Comparison of ENCODE assay signal across 21 cellular contexts in the genomic region with DNA sequence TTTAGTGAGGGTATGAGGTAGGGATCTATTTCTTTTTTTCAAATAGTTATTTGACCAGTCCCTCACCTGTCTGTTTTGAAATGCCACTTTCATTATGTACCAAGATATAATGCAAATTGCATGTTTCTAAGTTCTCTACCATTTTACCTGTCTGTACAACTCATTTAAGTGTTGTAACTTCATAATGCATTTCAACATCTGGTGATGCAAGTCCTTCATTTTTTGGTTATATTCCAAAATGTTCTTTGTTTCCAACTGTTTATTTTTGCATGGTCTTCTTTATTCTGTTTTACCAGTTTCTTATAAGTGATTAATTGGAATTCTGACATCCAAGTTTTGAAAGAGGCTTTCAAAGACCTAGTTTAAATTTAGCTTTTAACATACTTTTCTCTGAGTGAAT.
"Had no signal": no experiment of that assay in that cellular context is flagged by ENCODE, and none has a peak within 500 bp of the region (broad histone marks: within the 10 kb centered on the region; RNA-seq: fewer than 3 reads in every experiment).

No MANE protein-coding gene starts in this region.

- H3K27me3 ChIP-seq: cardiac muscle cell, esophagus muscularis mucosa, foreskin keratinocyte, right lobe of liver, transverse colon had no signal

- H3K36me3 ChIP-seq: cardiac muscle cell, WERI-Rb-1 had no signal

- H3K9me3 ChIP-seq: esophagus muscularis mucosa, lower lobe of right lung, right lobe of liver, transverse colon had no signal

- H3K4me3 ChIP-seq: cardiac muscle cell, esophagus muscularis mucosa, lower lobe of right lung, right lobe of liver, smooth muscle cell, transverse colon had no signal

- DNase-seq: activated CD4-positive, alpha-beta T cell treated with anti-CD3 and anti-CD28 coated beads, Interleukin-2, amount 10 ng/mL, durations not matched to agents 7 days and 5 days; activated CD4-positive, CD25-positive, alpha-beta regulatory T cell treated with anti-CD3 and anti-CD28 coated beads, Interleukin-2, amount 50 U/mL, for 72 hours; activated CD8-positive, alpha-beta T cell treated with anti-CD3 and anti-CD28 coated beads for 36 hours; activated gamma-delta T cell; effector CD4-positive, alpha-beta T cell; foreskin keratinocyte; kidney; lower lobe of right lung; naive thymus-derived CD4-positive, alpha-beta T cell; occipital lobe; right lobe of liver; stimulated activated CD4-positive, alpha-beta T cell treated with anti-CD3 and anti-CD28 coated beads, Interleukin-15, amount 100 ng/mL, for 24 hours; stimulated activated CD4-positive, alpha-beta T cell treated with anti-CD3 and anti-CD28 coated beads, Interleukin-2, amount 100 ng/mL, for 48 hours; stimulated activated CD8-positive, alpha-beta memory T cell treated with anti-CD3 and anti-CD28 coated beads, Interleukin-4, amount 100 ng/mL, for 48 hours; stimulated activated naive B cell treated with anti-CD40 and anti-IgM and Interleukin-4, amounts not matched to agents 10 μg/mL and 1 μg/mL and 100 μg/mL, for 72 hours; T-helper 1 cell; transverse colon; WERI-Rb-1 had no signal

- H3K4me2 ChIP-seq: smooth muscle cell had no signal

- H3K27ac ChIP-seq: cardiac muscle cell, esophagus muscularis mucosa, foreskin keratinocyte, lower lobe of right lung, right lobe of liver, transverse colon, WERI-Rb-1 had no signal

- ATAC-seq: activated CD8-positive, alpha-beta T cell treated with anti-CD3 and anti-CD28 coated beads for 36 hours; foreskin keratinocyte; lower lobe of right lung; naive thymus-derived CD4-positive, alpha-beta T cell; right lobe of liver; stimulated activated naive B cell treated with anti-CD40 and anti-IgM and Interleukin-4, amounts not matched to agents 10 μg/mL and 1 μg/mL and 100 μg/mL, for 72 hours had no signal

- H3K4me1 ChIP-seq: esophagus muscularis mucosa, lower lobe of right lung, right lobe of liver had no signal
